ENCODE assay signal across 32 cellular contexts in the genomic region with DNA sequence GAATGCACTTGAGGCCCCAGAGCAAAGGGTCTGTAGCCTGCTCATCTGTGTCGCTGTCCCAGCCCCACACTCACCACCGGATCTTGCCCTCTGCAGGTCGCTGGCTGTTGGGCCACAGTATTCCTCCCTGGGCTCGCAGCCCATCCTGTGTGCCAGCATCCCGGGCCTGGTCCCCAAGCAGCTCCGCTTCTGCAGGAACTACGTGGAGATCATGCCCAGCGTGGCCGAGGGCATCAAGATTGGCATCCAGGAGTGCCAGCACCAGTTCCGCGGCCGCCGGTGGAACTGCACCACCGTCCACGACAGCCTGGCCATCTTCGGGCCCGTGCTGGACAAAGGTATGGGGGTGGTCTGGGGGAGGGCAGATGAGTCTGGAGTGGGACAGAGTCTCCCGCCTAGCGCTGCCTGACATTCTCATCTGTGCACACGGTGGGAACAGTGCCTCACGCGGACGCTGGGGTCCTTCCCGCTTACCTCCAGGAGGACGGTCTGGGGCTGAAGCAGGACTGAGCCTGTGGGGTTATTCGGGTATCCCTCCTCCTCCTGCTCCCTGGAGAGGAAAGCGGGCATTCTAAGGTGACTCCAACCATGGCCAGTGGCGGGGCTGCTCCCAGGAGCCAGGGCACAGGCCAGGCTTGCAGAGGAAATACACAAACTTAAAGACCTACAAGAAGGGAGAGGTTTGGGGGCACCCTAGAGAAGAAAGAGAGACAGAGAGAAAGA. TPM values are rescaled to one million over a fixed set of nuclear protein-coding genes. Genes with fewer than 3 reads are reported as not detected.
DNase-seq lines count a peak whose midpoint lies in the region; ATAC-seq and TF ChIP-seq lines count a peak whose summit lies in the region.
"Had no signal": no experiment of that assay in that cellular context is flagged by ENCODE, and none has a peak within 500 bp of the region (broad histone marks: within the 10 kb centered on the region; RNA-seq: fewer than 3 reads in every experiment).

No MANE protein-coding gene starts in this region.

- 92 to 95% methylated on average over 6 to 28 of the region's 28 CpGs for WGBS in endodermal cell (ENCODE audit: insufficient coverage in 1 of 2, insufficient read length in 1 of 2), 2 experiments

- H3K27me3 ChIP-seq in BE2C: peaks cover 11% of the 10 kb centered on the region
- H3K27me3 ChIP-seq in endodermal cell (ENCODE audit: control insufficient read depth, insufficient read depth, low read length, poor library complexity, severe bottlenecking): no peaks in the 10 kb centered on the region
- H3K27me3 ChIP-seq: breast epithelium, colonic mucosa, uterus had no signal

- H3K4me1 ChIP-seq in BE2C (no peaks in the 10 kb centered on the region), endodermal cell (ENCODE audit: control insufficient read depth, insufficient read depth, low read length) (no peaks in the 10 kb centered on the region)
- H3K4me1 ChIP-seq: breast epithelium, colonic mucosa, uterus had no signal

- H3K27ac Mint-ChIP-seq in activated T-cell treated with anti-CD3 and anti-CD28 coated beads, Interleukin-2, amount 50 U/mL, for 72 hours: no peak overlapping the region
- H3K27ac Mint-ChIP-seq in endodermal cell: no peak overlapping the region
- H3K27ac Mint-ChIP-seq: CD8-positive, alpha-beta T cell; stimulated activated memory B cell treated with anti-CD40 and anti-IgM and Interleukin-4, amounts not matched to agents 10 μg/mL and 1 μg/mL and 100 μg/mL, for 72 hours had no signal

- ATAC-seq in activated T-cell treated with anti-CD3 and anti-CD28 coated beads, Interleukin-2, amount 50 U/mL, for 72 hours (replicated peaks in 1 of 2): no peak
- no peak for ATAC-seq in GM18517 (IDR thresholded peaks at IDR 0.05; ENCODE audit: unreplicated experiment)
- ATAC-seq: CD8-positive, alpha-beta T cell; right cardiac atrium; stimulated activated memory B cell treated with anti-CD40 and anti-IgM and Interleukin-4, amounts not matched to agents 10 μg/mL and 1 μg/mL and 100 μg/mL, for 72 hours had no signal

- no peaks in the 10 kb centered on the region for H3K4me1 Mint-ChIP-seq in activated T-cell treated with anti-CD3 and anti-CD28 coated beads, Interleukin-2, amount 50 U/mL, for 72 hours (ENCODE audit: low read depth)
- H3K4me1 Mint-ChIP-seq in endodermal cell: no peaks in the 10 kb centered on the region
- H3K4me1 Mint-ChIP-seq: neural crest cell; stimulated activated memory B cell treated with anti-CD40 and anti-IgM and Interleukin-4, amounts not matched to agents 10 μg/mL and 1 μg/mL and 100 μg/mL, for 72 hours had no signal

- H3K9me3 ChIP-seq in BE2C (no peaks in the 10 kb centered on the region), endodermal cell (ENCODE audit: control insufficient read depth, low read length) (no peaks in the 10 kb centered on the region)
- H3K9me3 ChIP-seq: colonic mucosa had no signal

- peak; percentile 12 for DNase-seq in activated T-cell treated with anti-CD3 and anti-CD28 coated beads, Interleukin-2, amount 50 U/mL, for 1 hour
- DNase-seq in activated T-cell treated with anti-CD3 and anti-CD28 coated beads, Interleukin-2, amount 50 U/mL, for 72 hours: no peak
- DNase-seq in BE2C: peak; percentile 0
- peak; percentile 49 for DNase-seq in endodermal cell
- peak; percentile 73 for DNase-seq in posterior vena cava (ENCODE audit: low spot score)
- DNase-seq in NCI-H510A (lab: John Stamatoyannopoulos, UW): no peak
- DNase-seq in stimulated activated CD4-positive, alpha-beta T cell treated with anti-CD3 and anti-CD28 coated beads, Interleukin-1b, Interleukin-23, amount 100 ng/mL, for 48 hours: no peak
- DNase-seq: activated CD4-positive, alpha-beta T cell treated with anti-CD3 and anti-CD28 coated beads, Interleukin-2, amount 50 U/mL, for 1 hour; amygdala; CD8-positive, alpha-beta T cell; colonic mucosa; DMS53; effector CD8-positive, alpha-beta T cell; IMR-90; mammary epithelial cell; NCI-H1694; NCI-H2171; NCI-H510A treated with DMSO at 0.1 percent for 48 hours; NK-92 treated with Interleukin-12 subunit alpha and Interleukin-12 subunit beta, amount 100 ng/mL, for 24 hours; stimulated activated CD4-positive, alpha-beta T cell treated with anti-CD3 and anti-CD28 coated beads, Interleukin-4, amount 100 ng/mL, for 4 hours; SW 1271; uterus had no signal

- H3K9ac ChIP-seq in endodermal cell (ENCODE audit: extremely low read depth, low read length, poor library complexity, severe bottlenecking): no peak overlapping the region

- H3K27ac ChIP-seq in endodermal cell (ENCODE audit: low read depth, low read length): no peak overlapping the region
- H3K27ac ChIP-seq: breast epithelium, colonic mucosa, uterus had no signal

- H3K36me3 Mint-ChIP-seq in activated T-cell treated with anti-CD3 and anti-CD28 coated beads, Interleukin-2, amount 50 U/mL, for 72 hours (ENCODE audit: insufficient read depth in 2 of 2): no peaks in the 10 kb centered on the region
- no peaks in the 10 kb centered on the region for H3K36me3 Mint-ChIP-seq in endodermal cell (ENCODE audit: low read depth)
- H3K36me3 Mint-ChIP-seq: CD8-positive, alpha-beta T cell; stimulated activated memory B cell treated with anti-CD40 and anti-IgM and Interleukin-4, amounts not matched to agents 10 μg/mL and 1 μg/mL and 100 μg/mL, for 72 hours had no signal

- H3K4me3 Mint-ChIP-seq in activated T-cell treated with anti-CD3 and anti-CD28 coated beads, Interleukin-2, amount 50 U/mL, for 72 hours: no peak overlapping the region
- no peak overlapping the region for H3K4me3 Mint-ChIP-seq in endodermal cell
- H3K4me3 Mint-ChIP-seq: CD8-positive, alpha-beta T cell; neural crest cell; stimulated activated memory B cell treated with anti-CD40 and anti-IgM and Interleukin-4, amounts not matched to agents 10 μg/mL and 1 μg/mL and 100 μg/mL, for 72 hours had no signal

- H3K9me3 Mint-ChIP-seq in activated T-cell treated with anti-CD3 and anti-CD28 coated beads, Interleukin-2, amount 50 U/mL, for 72 hours: no peaks in the 10 kb centered on the region
- H3K9me3 Mint-ChIP-seq in endodermal cell: peaks cover 8% of the 10 kb centered on the region
- H3K9me3 Mint-ChIP-seq: CD8-positive, alpha-beta T cell; neural crest cell had no signal

- H3K36me3 ChIP-seq in BE2C (no peaks in the 10 kb centered on the region), endodermal cell (ENCODE audit: control insufficient read depth, insufficient read depth, low read length) (no peaks in the 10 kb centered on the region)
- H3K36me3 ChIP-seq: breast epithelium, colonic mucosa, uterus had no signal

- H3K4me3 ChIP-seq in BE2C (ENCODE audit: low read depth, low read length) (no peak overlapping the region), endodermal cell (ENCODE audit: low read length) (no peak overlapping the region)
- H3K4me3 ChIP-seq: breast epithelium, colonic mucosa, uterus had no signal

- TF ChIP-seq CTCF in BE2C (IDR thresholded peaks at IDR 0.05; ENCODE audit: low read depth, low read length) (no peak), endodermal cell (conservative IDR thresholded peaks at IDR 0.05) (no peak)

- intact Hi-C loops in posterior vena cava (cut with DNase I): no loop called here

- peaks cover 11% of the 10 kb centered on the region for H3K27me3 Mint-ChIP-seq in activated T-cell treated with anti-CD3 and anti-CD28 coated beads, Interleukin-2, amount 50 U/mL, for 72 hours (ENCODE audit: low read depth)
- H3K27me3 Mint-ChIP-seq in endodermal cell (ENCODE audit: insufficient read depth): peaks cover 47% of the 10 kb centered on the region
- H3K27me3 Mint-ChIP-seq: stimulated activated memory B cell treated with anti-CD40 and anti-IgM and Interleukin-4, amounts not matched to agents 10 μg/mL and 1 μg/mL and 100 μg/mL, for 72 hours had no signal

RNA-seq across cellular contexts. Expression of gene WNT3A, which starts 15.9 kb away (rescaled TPM):
- not detected for total RNA-seq in activated T-cell treated with anti-CD3 and anti-CD28 coated beads, Interleukin-2, amount 50 U/mL, for 72 hours
- polyA plus RNA-seq in BE2C (2012; ENCODE audit: insufficient read depth, insufficient read length, low read depth): not detected
- total RNA-seq in endodermal cell (under 1 TPM; 0.11 to 0.46 TPM), posterior vena cava (not detected)
- 40.2 TPM for polyA plus RNA-seq in endodermal cell (2013, experiment 1 of 2)
- 36.6 TPM for polyA plus RNA-seq in endodermal cell (2013, experiment 2 of 2)
- total RNA-seq: A673, colonic mucosa, epithelial cell of proximal tubule, G401, IMR-90, kidney epithelial cell, mammary epithelial cell, neural crest cell, right cardiac atrium, temporal lobe, uterus had no signal
- polyA plus RNA-seq: IMR-90, right cardiac atrium had no signal

RNA-seq across cellular contexts. Expression of gene ARF1, which starts 59.8 kb away (rescaled TPM):
- total RNA-seq in activated T-cell treated with anti-CD3 and anti-CD28 coated beads, Interleukin-2, amount 50 U/mL, for 72 hours: 100 to 1,000 TPM; 327 to 369 TPM
- polyA plus RNA-seq in BE2C (2012; ENCODE audit: insufficient read depth, insufficient read length, low read depth): 1,294 TPM
- total RNA-seq in endodermal cell (100 to 1,000 TPM; 322 to 372 TPM), posterior vena cava (100 to 1,000 TPM; 300 to 342 TPM)
- 397 TPM for polyA plus RNA-seq in endodermal cell (2013, experiment 1 of 2)
- polyA plus RNA-seq in endodermal cell (2013, experiment 2 of 2): 397 TPM

Comparison
In these comparisons a context has a peak if more than half of its experiments do, and no peak if none do; other contexts are left out.
1. DNase-seq: peak in activated T-cell treated with anti-CD3 and anti-CD28 coated beads, Interleukin-2, amount 50 U/mL, for 1 hour (single experiment), BE2C (single experiment), endodermal cell (single experiment) and posterior vena cava (single experiment); none in activated T-cell treated with anti-CD3 and anti-CD28 coated beads, Interleukin-2, amount 50 U/mL, for 72 hours (0 of 2), NCI-H510A (single experiment) and stimulated activated CD4-positive, alpha-beta T cell treated with anti-CD3 and anti-CD28 coated beads, Interleukin-1b, Interleukin-23, amount 100 ng/mL, for 48 hours (single experiment).